ENCODE assay signal across 22 cellular contexts in genomic region chr18:35451032-35451431, GRCh38.
"Had no signal": no experiment of that assay in that cellular context is flagged by ENCODE, and none has a peak within 500 bp of the region (broad histone marks: within the 10 kb centered on the region; RNA-seq: fewer than 3 reads in every experiment).

No MANE protein-coding gene starts in this region.

- H3K9me3 ChIP-seq: adrenal gland had no signal

- H3K4me3 ChIP-seq: adrenal gland had no signal

- H3K27ac Mint-ChIP-seq: activated CD8-positive, alpha-beta T cell treated with anti-CD3 and anti-CD28 coated beads, Interleukin-2, amount 10 ng/mL, durations not matched to agents 7 days and 5 days; activated naive CD8-positive, alpha-beta T cell treated with anti-CD3 and anti-CD28 coated beads, Interleukin-2, amount 10 ng/mL, durations not matched to agents 7 days and 5 days; T-helper 17 cell; WTC11 had no signal

- H3K27me3 Mint-ChIP-seq: activated naive CD8-positive, alpha-beta T cell treated with anti-CD3 and anti-CD28 coated beads, Interleukin-2, amount 10 ng/mL, durations not matched to agents 7 days and 5 days had no signal

- H3K4me3 Mint-ChIP-seq: activated CD8-positive, alpha-beta T cell treated with anti-CD3 and anti-CD28 coated beads, Interleukin-2, amount 10 ng/mL, durations not matched to agents 7 days and 5 days; activated naive CD8-positive, alpha-beta T cell treated with anti-CD3 and anti-CD28 coated beads, Interleukin-2, amount 10 ng/mL, durations not matched to agents 7 days and 5 days; T-helper 17 cell; WTC11 had no signal

- H3K9me3 Mint-ChIP-seq: activated naive CD8-positive, alpha-beta T cell treated with anti-CD3 and anti-CD28 coated beads, Interleukin-2, amount 10 ng/mL, durations not matched to agents 7 days and 5 days; WTC11 had no signal

- H3K27me3 ChIP-seq: adrenal gland had no signal

- DNase-seq: activated CD4-positive, alpha-beta T cell treated with anti-CD3 and anti-CD28 coated beads for 48 hours; activated CD4-positive, alpha-beta T cell treated with anti-CD3 and anti-CD28 coated beads, Interleukin-2, amount 50 U/mL, for 4 hours; activated CD4-positive, CD25-positive, alpha-beta regulatory T cell treated with anti-CD3 and anti-CD28 coated beads, Interleukin-2, amount 50 U/mL, for 72 hours; activated CD8-positive, alpha-beta memory T cell treated with anti-CD3 and anti-CD28 coated beads, Interleukin-2, amount 50 U/mL, for 48 hours; activated CD8-positive, alpha-beta T cell treated with anti-CD3 and anti-CD28 coated beads, Interleukin-2, amount 10 ng/mL, durations not matched to agents 7 days and 5 days; activated naive CD4-positive, alpha-beta T cell treated with anti-CD3 and anti-CD28 coated beads, Interleukin-2, amount 50 U/mL, for 16 hours; activated naive CD8-positive, alpha-beta T cell treated with anti-CD3 and anti-CD28 coated beads, Interleukin-2, amount 10 ng/mL, durations not matched to agents 7 days and 5 days; activated T-cell treated with anti-CD3 and anti-CD28 coated beads, Interleukin-2, amount 50 U/mL, for 1 hour; adrenal gland; anterior cingulate cortex; cerebellar nuclear complex; Karpas-422; NCI-H1436 treated with DMSO at 0.1 percent for 48 hours; NCI-H187; NCI-H2081; NCI-H774; PC-3; SIG-M5; T-helper 17 cell; T-helper 9 cell had no signal

- H3K4me1 Mint-ChIP-seq: activated naive CD8-positive, alpha-beta T cell treated with anti-CD3 and anti-CD28 coated beads, Interleukin-2, amount 10 ng/mL, durations not matched to agents 7 days and 5 days; T-helper 17 cell had no signal

- FAIRE-seq: colon had no signal

- H3K27ac ChIP-seq: adrenal gland had no signal

- H3K36me3 ChIP-seq: adrenal gland had no signal

- H3K36me3 Mint-ChIP-seq: activated naive CD8-positive, alpha-beta T cell treated with anti-CD3 and anti-CD28 coated beads, Interleukin-2, amount 10 ng/mL, durations not matched to agents 7 days and 5 days; WTC11 had no signal
